In the genomic region with DNA sequence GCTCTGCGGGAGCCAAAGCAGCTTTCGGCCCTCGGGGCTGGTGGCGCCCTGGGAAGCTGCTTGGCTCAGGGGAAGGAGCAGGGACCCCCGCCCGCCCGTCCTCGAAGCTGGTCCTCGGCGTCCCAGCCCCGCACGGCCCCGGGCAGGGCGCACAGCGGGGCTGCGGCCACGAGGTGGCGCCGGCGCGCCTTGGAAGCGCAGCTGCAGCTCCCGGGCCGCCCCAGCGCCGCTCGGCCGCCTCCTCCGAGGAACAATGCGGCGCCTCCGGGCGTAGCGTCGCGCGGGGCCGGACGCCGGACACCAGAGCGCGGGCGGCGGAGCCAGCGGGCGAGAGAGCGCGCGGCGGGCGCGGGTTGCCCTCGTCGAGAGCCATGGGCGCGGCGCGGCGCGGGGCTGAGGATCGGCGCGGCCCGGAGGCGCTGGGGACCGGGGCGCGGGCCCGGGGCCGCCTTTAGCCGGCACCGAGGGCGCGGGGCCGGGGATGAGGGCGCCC, we compare ENCODE assay signal across 8 cellular contexts. TPM values are rescaled to one million over a fixed set of nuclear protein-coding genes. Genes with fewer than 3 reads are reported as not detected.
DNase-seq lines count a peak whose midpoint lies in the region; ATAC-seq, FAIRE-seq and TF ChIP-seq lines count a peak whose summit lies in the region.

MGAT5B (plus strand) TSS at position 229 of the 493 bp plus-strand sequence. CDS start 626 bp downstream, outside the sequence.

- H3K9me3 ChIP-seq in ES-I3 (ENCODE audit: control insufficient read depth, insufficient read depth, low read length) (no peaks in the 10 kb centered on the region), H1 (ENCODE audit: insufficient read depth in 2 of 2, low read depth in 1 of 2, low read length in 1 of 2) (no peaks in the 10 kb centered on the region)

- no peak within 1 kb of the TSS for H3K4ac ChIP-seq in H1 (replicated peaks; ENCODE audit: insufficient read length, low read depth, low read length)
- H3K4ac ChIP-seq in mesendoderm (ENCODE audit: low read depth, low read length), result no peak within 1 kb of the TSS

- H3K56ac ChIP-seq in H1 (replicated peaks; ENCODE audit: insufficient read length, low read depth, low read length), result no peak within 1 kb of the TSS
- peak within 1 kb of the TSS; percentile 89 for H3K56ac ChIP-seq in mesendoderm (ENCODE audit: low read length)

- TF ChIP-seq EP300 in H1 (IDR thresholded peaks at IDR 0.05; ENCODE audit: borderline replicate concordance in 1 of 2, low read depth in 2 of 2, low read length in 2 of 2), result no peak

- H2BK20ac ChIP-seq in H1 (ENCODE audit: low read length), result peak within 1 kb of the TSS; percentile 13; the same call in 1 of the 2 replicates

- no peaks in the 10 kb centered on the region for H3K79me2 ChIP-seq in H1 (ENCODE audit: control insufficient read depth in 1 of 2, insufficient read depth in 2 of 2, low read length in 2 of 2)
- no peaks in the 10 kb centered on the region for H3K79me2 ChIP-seq in mesendoderm (ENCODE audit: control insufficient read depth, insufficient read depth, low read length)

- H3K4me2 ChIP-seq in H1 (ENCODE audit: insufficient read depth in 1 of 2, low read depth in 2 of 2, low read length in 2 of 2) (peak within 1 kb of the TSS; percentile 73 to 99), mesendoderm (ENCODE audit: low read length) (peak within 1 kb of the TSS; percentile 72)

- H4K20me1 ChIP-seq in H1 (replicated peaks in 1 of 2; ENCODE audit: control insufficient read depth in 1 of 2, insufficient read depth in 2 of 2, low read length in 2 of 2), result peaks cover 0 to 7% of the 10 kb centered on the region in 2 experiments

- CTCF ChIA-PET in H1 (lab: Charles Lee; ENCODE audit: partially characterized antibody), result interaction anchor here (0.6 to 4.7 kb wide), 34 partner anchors 9 to 958 kb away, joined by 3 to 70 read pairs (median 4); no protein-coding TSS in a partner anchor

- H4K91ac ChIP-seq in H1 (replicated peaks; ENCODE audit: insufficient read length, low read length), result peak within 1 kb of the TSS; percentile 46

- no peak for FAIRE-seq in H1 (lab: Jason Lieb, UNC)

- H3K27me3 ChIP-seq in H1 (replicated peaks in 1 of 4; ENCODE audit: control insufficient read depth in 3 of 4, extremely low read depth in 1 of 4, insufficient read depth in 3 of 4, low read length in 3 of 4), result peaks cover 4 to 26% (median 17%) of the 10 kb centered on the region in 4 experiments; a peak in 6 of 7 replicates
- H3K27me3 ChIP-seq in mesendoderm (ENCODE audit: insufficient read depth, low read length, poor library complexity), result peaks cover 3% of the 10 kb centered on the region

- H2BK15ac ChIP-seq in H1 (ENCODE audit: low read length), result peak within 1 kb of the TSS; percentile 95; the same call in 1 of the 2 replicates
- no peak within 1 kb of the TSS for H2BK15ac ChIP-seq in mesendoderm (replicated peaks; ENCODE audit: low read depth)

- no peaks in the 10 kb centered on the region; the same call in 1 of the 2 replicates for H3K79me1 ChIP-seq in H1 (ENCODE audit: low read depth, low read length)
- H3K79me1 ChIP-seq in mesendoderm (ENCODE audit: low read length), result no peaks in the 10 kb centered on the region

- TF ChIP-seq CTCF in H1 (IDR thresholded peaks at IDR 0.05; ENCODE audit: control extremely low read depth in 1 of 3, insufficient read depth in 1 of 3, low read depth in 1 of 3, low read length in 3 of 3), result peak; percentile 89 to 98 (median 95)

- H3K14ac ChIP-seq in H1 (ENCODE audit: insufficient read length), result no peak within 1 kb of the TSS

- ATAC-seq in HG02885 (IDR thresholded peaks at IDR 0.05; ENCODE audit: poor library complexity, unreplicated experiment), result peak; percentile 69
- no peak for ATAC-seq in HG02852 (IDR thresholded peaks at IDR 0.05; ENCODE audit: unreplicated experiment)

- H3K4me3 ChIP-seq in H1 (ENCODE audit: extremely low read depth in 1 of 4, insufficient read depth in 2 of 4, low read depth in 3 of 4, low read length in 4 of 4) (peak within 1 kb of the TSS; percentile 35 to 80 (median 58)), mesendoderm (ENCODE audit: low read length) (peak within 1 kb of the TSS; percentile 23)

- H2AK5ac ChIP-seq in H1 (ENCODE audit: low read depth, low read length) (no peak within 1 kb of the TSS), mesendoderm (ENCODE audit: low read length) (no peak within 1 kb of the TSS)

- H4K8ac ChIP-seq in H1 (ENCODE audit: extremely low read depth, insufficient read depth, low read length), result peak within 1 kb of the TSS; percentile 62; the same call in 1 of the 2 replicates
- no peak within 1 kb of the TSS for H4K8ac ChIP-seq in mesendoderm (ENCODE audit: low read depth, low read length)

- H3K23ac ChIP-seq in H1 (ENCODE audit: insufficient read length) (no peak within 1 kb of the TSS), mesendoderm (ENCODE audit: low read length) (peak within 1 kb of the TSS; percentile 80)

- DNase-seq in NCI-H526 (lab: John Stamatoyannopoulos, UW) (peak; percentile 49 to 94), H1 (ENCODE audit: low read depth in 1 of 2, low spot score in 2 of 2) (peak; percentile 67 to 95), mesendoderm (peak; percentile 90)
- peak; percentile 49 to 61 (median 55) for DNase-seq in activated CD8-positive, alpha-beta memory T cell treated with anti-CD3 and anti-CD28 coated beads for 48 hours (ENCODE audit: low read depth in 2 of 3, low spot score in 2 of 3)
- peak; percentile 71 for DNase-seq in stimulated activated CD8-positive, alpha-beta memory T cell treated with anti-CD3 and anti-CD28 coated beads, Interleukin-15, amount 100 ng/mL, for 24 hours (ENCODE audit: low read depth)

- no peak within 1 kb of the TSS for H2BK120ac ChIP-seq in H1 (replicated peaks; ENCODE audit: low read depth, low read length)
- no peak within 1 kb of the TSS for H2BK120ac ChIP-seq in mesendoderm (ENCODE audit: low read depth, low read length)

- peak within 1 kb of the TSS; percentile 1; the same call in 1 of the 2 replicates for H2BK12ac ChIP-seq in H1 (ENCODE audit: low read depth, low read length)

- H3K18ac ChIP-seq in H1 (ENCODE audit: extremely low read depth, low read length) (peak within 1 kb of the TSS; percentile 89), mesendoderm (ENCODE audit: low read length) (peak within 1 kb of the TSS; percentile 63)

- no peak within 1 kb of the TSS for H3K27ac ChIP-seq in H1 (ENCODE audit: low read depth, low read length)
- H3K27ac ChIP-seq in mesendoderm (ENCODE audit: low read depth, low read length), result no peak within 1 kb of the TSS

- no peaks in the 10 kb centered on the region for H3K36me3 ChIP-seq in ES-I3 (ENCODE audit: insufficient read depth, low read length)
- H3K36me3 ChIP-seq in H1 (ENCODE audit: control insufficient read depth in 2 of 4, insufficient read depth in 4 of 4, low read length in 3 of 4), result no peaks in the 10 kb centered on the region
- H3K36me3 ChIP-seq in mesendoderm (ENCODE audit: control insufficient read depth, insufficient read depth, low read length), result no peaks in the 10 kb centered on the region

- H2AFZ ChIP-seq in H1 (ENCODE audit: low read length), result peak within 1 kb of the TSS; percentile 79

- 2% methylated on average over 39 of the region's 76 CpGs; no CpG with 5 or more reads in 1 of the 2 experiments for WGBS in H1 (ENCODE audit: extremely low coverage in 1 of 2, insufficient coverage in 1 of 2, insufficient read length in 1 of 2, insufficient replicate concordance in 2 of 2, low coverage in 1 of 2, low lambda C conversion rate in 2 of 2, missing lambda C conversion rate in 1 of 2), 2 experiments
- WGBS in mesendoderm (ENCODE audit: extremely low coverage, insufficient coverage, low lambda C conversion rate), result no CpG with 5 or more reads among the region's 76 CpGs

- H3K4me1 ChIP-seq in ES-I3 (ENCODE audit: insufficient read depth, low read length), result peaks cover 13% of the 10 kb centered on the region
- peaks cover 5 to 17% (median 11%) of the 10 kb centered on the region in 4 experiments; a peak in 6 of 7 replicates for H3K4me1 ChIP-seq in H1 (replicated peaks in 1 of 4; ENCODE audit: control insufficient read depth in 3 of 4, insufficient read depth in 4 of 4, low read length in 3 of 4)
- H3K4me1 ChIP-seq in mesendoderm (ENCODE audit: control insufficient read depth, low read depth, low read length), result peaks cover 7% of the 10 kb centered on the region

- peaks cover 16% of the 10 kb centered on the region; the same call in 1 of the 2 replicates for H3K23me2 ChIP-seq in H1 (ENCODE audit: low read depth, low read length)

- POLR2A ChIA-PET in H1 (lab: Charles Lee; ENCODE audit: partially characterized antibody), result interaction anchor here (1.0 to 1.1 kb wide), 2 partner anchors 17 to 101 kb away, joined by 3 to 4 read pairs; no protein-coding TSS in a partner anchor

- H2BK5ac ChIP-seq in H1 (ENCODE audit: low read depth, low read length), result peak within 1 kb of the TSS; percentile 0; the same call in 1 of the 2 replicates
- no peak within 1 kb of the TSS for H2BK5ac ChIP-seq in mesendoderm (ENCODE audit: low read length)

- H4K5ac ChIP-seq in H1 (ENCODE audit: insufficient read length, low read depth, low read length), result no peak within 1 kb of the TSS
- H4K5ac ChIP-seq in mesendoderm (ENCODE audit: low read length), result no peak within 1 kb of the TSS

- H3K9ac ChIP-seq in ES-I3 (ENCODE audit: low read depth, low read length), result peak within 1 kb of the TSS; percentile 55
- H3K9ac ChIP-seq in H1 (replicated peaks in 1 of 4; ENCODE audit: extremely low read depth in 1 of 4, low read depth in 3 of 4, low read length in 3 of 4), result peak within 1 kb of the TSS in 3 of 4 experiments; percentile 13 to 66 (median 41); a peak in 4 of 7 replicates
- H3K9ac ChIP-seq in mesendoderm (ENCODE audit: low read length), result peak within 1 kb of the TSS; percentile 64

- TF ChIP-seq RAD21 in H1 (IDR thresholded peaks at IDR 0.05 in 1 of 2, conservative IDR thresholded peaks at IDR 0.05 in 1 of 2; ENCODE audit: low read depth in 2 of 2, low read length in 2 of 2), result peak; percentile 80 to 98

- TF ChIP-seq POLR2A in H1 (IDR thresholded peaks at IDR 0.05; ENCODE audit: control extremely low read depth in 1 of 2, low read depth in 2 of 2, low read length in 2 of 2), result no peak

TF ChIP-seq in H1, 55 proteins besides CTCF, POLR2A, EP300 and RAD21 (continues in another document):
- TF ChIP-seq GTF2F1 (IDR thresholded peaks at IDR 0.05; ENCODE audit: borderline replicate concordance, low read depth, low read length), result no peak

RNA-seq across cellular contexts. Expression of gene MGAT5B, which starts in this region (rescaled TPM):
- total RNA-seq in H1 (2021; fragmentation: NEBNext Ultra II Directional; extraction: Animal tissue kit (Norgen Biotek cat#: 25700)), result 8.2 and 9.3 TPM in 2 replicates
- polyA plus RNA-seq in H1 (2011; rRNA removed), result 7.9 and 12.7 TPM in 2 replicates
- 5.2 TPM for polyA plus RNA-seq in H1 (2011; cell fraction: cytosol; rRNA removed)
- polyA plus RNA-seq in H1 (2011; cell fraction: nucleus; rRNA removed), result 21.5 TPM
- polyA plus RNA-seq in H1 (2012, experiment 1 of 2), result 5.2 to 9.6 TPM (median 8.1 TPM) in 4 replicates
- polyA plus RNA-seq in H1 (2012, experiment 2 of 2), result 5.1 TPM
- 7.4 TPM for polyA plus RNA-seq in H1 (2013, experiment 1 of 2)
- polyA plus RNA-seq in H1 (2013, experiment 2 of 2), result 7.1 TPM
- 2.6 and 3.8 TPM in 2 replicates for polyA minus RNA-seq in H1 (2011; rRNA and poly(A)+ RNA removed)
- 3.1 TPM for polyA minus RNA-seq in H1 (2011; cell fraction: cytosol; rRNA and poly(A)+ RNA removed)
- polyA minus RNA-seq in H1 (2011; cell fraction: nucleus; rRNA and poly(A)+ RNA removed), result 12.0 TPM
- 3.7 TPM for polyA plus RNA-seq in mesendoderm (2013, experiment 1 of 2)
- polyA plus RNA-seq in mesendoderm (2013, experiment 2 of 2), result 3.9 TPM
